Comparison of ENCODE assay signal across 16 cellular contexts in the genomic region with DNA sequence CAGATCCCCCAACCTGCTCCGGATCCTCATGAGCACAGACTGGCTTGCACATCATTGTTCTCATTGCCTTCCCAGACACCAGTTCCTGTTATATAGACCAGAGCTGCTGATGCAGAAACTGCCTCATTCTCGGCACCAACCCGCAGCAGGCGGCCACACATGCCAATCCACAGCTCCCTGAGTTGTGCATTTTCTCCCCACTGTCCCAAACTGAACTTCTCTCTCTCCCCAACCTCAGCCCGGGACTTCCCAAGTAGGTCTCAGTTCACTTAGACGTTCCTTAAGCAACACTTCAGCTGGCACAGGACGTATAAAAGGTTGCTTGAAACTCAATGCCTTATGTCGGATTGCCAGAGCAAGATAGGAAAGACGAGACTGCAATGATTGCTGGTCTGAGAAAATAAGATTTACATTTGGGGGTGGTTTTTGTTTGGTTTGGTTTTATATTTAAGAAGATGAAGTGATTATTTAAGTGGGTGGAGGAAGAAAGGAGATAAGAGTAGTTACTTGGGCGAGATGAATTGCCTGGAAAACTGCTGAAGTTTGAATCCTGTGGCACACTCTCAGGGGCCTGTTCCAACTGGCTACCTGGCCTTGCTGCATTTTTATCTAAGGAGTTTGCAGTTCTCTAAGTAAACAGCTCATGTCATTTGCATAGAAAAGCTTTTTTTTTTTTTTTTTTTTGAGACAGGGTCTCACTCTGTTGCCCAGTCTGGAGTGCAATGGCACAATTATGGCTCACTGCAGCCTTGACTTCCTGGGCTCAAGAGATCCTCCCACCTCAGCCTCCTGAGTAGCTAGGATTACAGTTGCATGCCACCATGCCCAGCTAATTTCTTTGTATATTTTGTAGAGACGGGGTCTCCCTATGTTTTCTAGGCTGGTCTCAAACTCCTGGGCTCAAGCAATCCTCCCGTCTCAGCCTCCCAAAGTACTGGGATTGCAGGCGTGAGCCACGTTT.
A peak's percentile ranks its signal among the peaks of the same experiment; 100 is the strongest.
DNase-seq lines count a peak whose midpoint lies in the region; ATAC-seq and TF ChIP-seq lines count a peak whose summit lies in the region.
"Had no signal": no experiment of that assay in that cellular context is flagged by ENCODE, and none has a peak within 500 bp of the region (broad histone marks: within the 10 kb centered on the region; RNA-seq: fewer than 3 reads in every experiment).

No MANE protein-coding gene starts in this region.

- H3K4me3 Mint-ChIP-seq in T-helper 2 cell treated with Interferon-gamma antibody and Interleukin-4, amounts not matched to agents 5 μg/mL and 100 μg/mL, for 36 hours: no peak overlapping the region
- no peak overlapping the region for H3K4me3 Mint-ChIP-seq in activated T-helper 1 cell treated with anti-CD3 and anti-CD28 coated beads, Interleukin-12 subunit alpha, Interleukin-12 subunit beta, Interleukin-2, Interleukin-4 antibody, amounts not matched to agents 30 ng/mL and 10 ng/mL and 1 ng/mL, durations not matched to agents 14 hours and 24 hours and 36 hours
- H3K4me3 Mint-ChIP-seq in CD8-positive, alpha-beta memory T cell: peak overlapping the region in 2 of 7 donors; percentile 35 to 39

- intact Hi-C loops in activated T-helper 1 cell treated with anti-CD3 and anti-CD28 coated beads, Interleukin-12 subunit alpha, Interleukin-12 subunit beta, Interleukin-2, Interleukin-4 antibody, amounts not matched to agents 30 ng/mL and 10 ng/mL and 1 ng/mL, durations not matched to agents 14 hours and 24 hours and 36 hours (cut with micrococcal nuclease): no loop called here

- POLR2A ChIA-PET in CD8-positive, alpha-beta memory T cell (lab: Charles Lee): interaction anchor here (0.6 kb wide), 1 partner anchor 156 kb away, joined by 4 read pairs; no protein-coding TSS in a partner anchor

- H3K4me1 ChIP-seq in thoracic aorta (ENCODE audit: control insufficient read depth in 1 of 2, low read depth in 2 of 2): peaks cover 0 to 18% of the 10 kb centered on the region in 2 donors
- no peaks in the 10 kb centered on the region for H3K4me1 ChIP-seq in CD8-positive, alpha-beta memory T cell (ENCODE audit: insufficient read depth, low read length)

- DNase-seq in T-helper 2 cell treated with Interferon-gamma antibody and Interleukin-4, amounts not matched to agents 5 μg/mL and 100 μg/mL, for 36 hours (ENCODE audit: low spot score): no peak
- DNase-seq in T-helper 2 cell: no peak
- peak; percentile 20 to 57 for DNase-seq in cardiac fibroblast (ENCODE audit: low read depth in 2 of 2)
- peak; percentile 47 for DNase-seq in left kidney (ENCODE audit: low read depth, low spot score)
- DNase-seq in thoracic aorta (ENCODE audit: low spot score): no peak
- no peak for DNase-seq in GM13977 (ENCODE audit: low spot score)
- DNase-seq in activated T-helper 1 cell treated with anti-CD3 and anti-CD28 coated beads, Interleukin-12 subunit alpha, Interleukin-12 subunit beta, Interleukin-2, Interleukin-4 antibody, amounts not matched to agents 30 ng/mL and 10 ng/mL and 1 ng/mL, durations not matched to agents 14 hours and 24 hours and 36 hours (ENCODE audit: low spot score): no peak
- no peak for DNase-seq in CD8-positive, alpha-beta memory T cell
- DNase-seq: 8988T; activated T-cell treated with anti-CD3 and anti-CD28 coated beads, Interleukin-2, amount 50 U/mL, for 48 hours; foreskin melanocyte; Kasumi-1; left colon; NCI-H2171 treated with DMSO at 0.1 percent for 48 hours; stimulated activated CD4-positive, alpha-beta T cell treated with anti-CD3 and anti-CD28 coated beads, Interleukin-4, amount 100 ng/mL, for 1 hour; stimulated activated naive CD8-positive, alpha-beta T cell treated with anti-CD3 and anti-CD28 coated beads, Interleukin-15, amount 100 ng/mL, for 72 hours had no signal

- peak overlapping the region; percentile 60 for H3K27ac Mint-ChIP-seq in T-helper 2 cell treated with Interferon-gamma antibody and Interleukin-4, amounts not matched to agents 5 μg/mL and 100 μg/mL, for 36 hours
- H3K27ac Mint-ChIP-seq in activated T-helper 1 cell treated with anti-CD3 and anti-CD28 coated beads, Interleukin-12 subunit alpha, Interleukin-12 subunit beta, Interleukin-2, Interleukin-4 antibody, amounts not matched to agents 30 ng/mL and 10 ng/mL and 1 ng/mL, durations not matched to agents 14 hours and 24 hours and 36 hours: no peak overlapping the region
- H3K27ac Mint-ChIP-seq in CD8-positive, alpha-beta memory T cell: peak overlapping the region in 3 of 8 donors; percentile 34 to 52 (median 42)

- peaks cover 18% of the 10 kb centered on the region for H3K4me1 Mint-ChIP-seq in T-helper 2 cell treated with Interferon-gamma antibody and Interleukin-4, amounts not matched to agents 5 μg/mL and 100 μg/mL, for 36 hours (ENCODE audit: low read depth)
- peaks cover 18% of the 10 kb centered on the region for H3K4me1 Mint-ChIP-seq in activated T-helper 1 cell treated with anti-CD3 and anti-CD28 coated beads, Interleukin-12 subunit alpha, Interleukin-12 subunit beta, Interleukin-2, Interleukin-4 antibody, amounts not matched to agents 30 ng/mL and 10 ng/mL and 1 ng/mL, durations not matched to agents 14 hours and 24 hours and 36 hours (ENCODE audit: low read depth)
- peaks cover 11 to 26% (median 24%) of the 10 kb centered on the region in 3 donors for H3K4me1 Mint-ChIP-seq in CD8-positive, alpha-beta memory T cell

- in situ Hi-C loops in GM13977 (cut with MboI; ENCODE audit: low pct_unique_long_range_greater_than_20kb, low sequenced_read_pairs, unreplicated experiment): no loop called here

- H3K36me3 ChIP-seq in thoracic aorta: no peaks in the 10 kb centered on the region
- H3K36me3 ChIP-seq in CD8-positive, alpha-beta memory T cell (ENCODE audit: insufficient read depth, low read length): no peaks in the 10 kb centered on the region

- H3K27ac ChIP-seq in thoracic aorta: no peak overlapping the region
- no peak overlapping the region for H3K27ac ChIP-seq in CD8-positive, alpha-beta memory T cell (ENCODE audit: low read depth, low read length)

- no peaks in the 10 kb centered on the region for H3K36me3 Mint-ChIP-seq in T-helper 2 cell treated with Interferon-gamma antibody and Interleukin-4, amounts not matched to agents 5 μg/mL and 100 μg/mL, for 36 hours (ENCODE audit: low read depth)
- H3K36me3 Mint-ChIP-seq in activated T-helper 1 cell treated with anti-CD3 and anti-CD28 coated beads, Interleukin-12 subunit alpha, Interleukin-12 subunit beta, Interleukin-2, Interleukin-4 antibody, amounts not matched to agents 30 ng/mL and 10 ng/mL and 1 ng/mL, durations not matched to agents 14 hours and 24 hours and 36 hours (ENCODE audit: low read depth): no peaks in the 10 kb centered on the region
- peaks cover 0 to 3% (median 2%) of the 10 kb centered on the region in 3 donors for H3K36me3 Mint-ChIP-seq in CD8-positive, alpha-beta memory T cell

- H3K4me3 ChIP-seq in cardiac fibroblast (replicated peaks in 1 of 2; ENCODE audit: low read depth in 2 of 2, low read length in 2 of 2) (no peak overlapping the region), thoracic aorta (peak overlapping the region; percentile 11)
- no peak overlapping the region for H3K4me3 ChIP-seq in CD8-positive, alpha-beta memory T cell (ENCODE audit: low read length)

- CTCF ChIA-PET in CD8-positive, alpha-beta memory T cell (lab: Charles Lee): no interaction called here

- ATAC-seq in thoracic aorta (ENCODE audit: insufficient number of reproducible peaks, low FRiP score, low read depth): no peak
- ATAC-seq: left colon had no signal

- H3K27me3 ChIP-seq in thoracic aorta (replicated peaks; ENCODE audit: insufficient read depth): no peaks in the 10 kb centered on the region
- no peaks in the 10 kb centered on the region for H3K27me3 ChIP-seq in CD8-positive, alpha-beta memory T cell (ENCODE audit: insufficient read depth, low read length, poor library complexity, severe bottlenecking)

- no peaks in the 10 kb centered on the region for H3K9me3 ChIP-seq in thoracic aorta
- no peaks in the 10 kb centered on the region for H3K9me3 ChIP-seq in CD8-positive, alpha-beta memory T cell (ENCODE audit: low read length)

- peaks cover 2% of the 10 kb centered on the region for H3K27me3 Mint-ChIP-seq in T-helper 2 cell treated with Interferon-gamma antibody and Interleukin-4, amounts not matched to agents 5 μg/mL and 100 μg/mL, for 36 hours (ENCODE audit: low read depth)
- no peaks in the 10 kb centered on the region for H3K27me3 Mint-ChIP-seq in activated T-helper 1 cell treated with anti-CD3 and anti-CD28 coated beads, Interleukin-12 subunit alpha, Interleukin-12 subunit beta, Interleukin-2, Interleukin-4 antibody, amounts not matched to agents 30 ng/mL and 10 ng/mL and 1 ng/mL, durations not matched to agents 14 hours and 24 hours and 36 hours (ENCODE audit: insufficient read depth)
- H3K27me3 Mint-ChIP-seq in CD8-positive, alpha-beta memory T cell: peaks cover 2 to 3% of the 10 kb centered on the region in 2 donors
- H3K27me3 Mint-ChIP-seq: stimulated activated naive CD8-positive, alpha-beta T cell treated with anti-CD3 and anti-CD28 coated beads, Interleukin-15, amount 100 ng/mL, for 72 hours had no signal

- no peak for TF ChIP-seq CTCF in cardiac fibroblast (IDR thresholded peaks at IDR 0.05; ENCODE audit: low read depth, low read length)
- no peak for TF ChIP-seq CTCF in thoracic aorta (IDR thresholded peaks at IDR 0.05)
- TF ChIP-seq CTCF in GM13977 (IDR thresholded peaks at IDR 0.05; ENCODE audit: extremely low read depth, insufficient read depth, missing control alignments): no peak

- no peaks in the 10 kb centered on the region for H3K9me3 Mint-ChIP-seq in T-helper 2 cell treated with Interferon-gamma antibody and Interleukin-4, amounts not matched to agents 5 μg/mL and 100 μg/mL, for 36 hours
- no peaks in the 10 kb centered on the region for H3K9me3 Mint-ChIP-seq in activated T-helper 1 cell treated with anti-CD3 and anti-CD28 coated beads, Interleukin-12 subunit alpha, Interleukin-12 subunit beta, Interleukin-2, Interleukin-4 antibody, amounts not matched to agents 30 ng/mL and 10 ng/mL and 1 ng/mL, durations not matched to agents 14 hours and 24 hours and 36 hours
- no peaks in the 10 kb centered on the region for H3K9me3 Mint-ChIP-seq in CD8-positive, alpha-beta memory T cell
- H3K9me3 Mint-ChIP-seq: stimulated activated naive CD8-positive, alpha-beta T cell treated with anti-CD3 and anti-CD28 coated beads, Interleukin-15, amount 100 ng/mL, for 72 hours had no signal

Comparison
In these comparisons a context has a peak if more than half of its experiments do, and no peak if none do; other contexts are left out.
1. DNase-seq: peak in cardiac fibroblast (2 of 2) and left kidney (single experiment); none in T-helper 2 cell treated with Interferon-gamma antibody and Interleukin-4, amounts not matched to agents 5 μg/mL and 100 μg/mL, for 36 hours (single experiment), T-helper 2 cell (0 of 5), thoracic aorta (single experiment), GM13977 (single experiment), activated T-helper 1 cell treated with anti-CD3 and anti-CD28 coated beads, Interleukin-12 subunit alpha, Interleukin-12 subunit beta, Interleukin-2, Interleukin-4 antibody, amounts not matched to agents 30 ng/mL and 10 ng/mL and 1 ng/mL, durations not matched to agents 14 hours and 24 hours and 36 hours (single experiment) and CD8-positive, alpha-beta memory T cell (0 of 5).